Comparison of ENCODE assay signal across 8 cellular contexts in genomic region chr17:2056221-2057129, GRCh38. TPM values are rescaled to one million over a fixed set of nuclear protein-coding genes. Genes with fewer than 3 reads are reported as not detected.
DNase-seq lines count a peak whose midpoint lies in the region; ATAC-seq and TF ChIP-seq lines count a peak whose summit lies in the region.

No MANE protein-coding gene starts in this region.

- no TSS peak for BruUV-seq in Calu3 (replicated peaks; lab: Mats Ljungman, UMichigan)

- peak overlapping the region; percentile 79 for H3K27ac Mint-ChIP-seq in activated T-helper 1 cell treated with anti-CD3 and anti-CD28 coated beads, Interleukin-12 subunit alpha, Interleukin-12 subunit beta, Interleukin-2, Interleukin-4 antibody, amounts not matched to agents 30 ng/mL and 10 ng/mL and 1 ng/mL, durations not matched to agents 14 hours and 24 hours and 36 hours
- H3K27ac Mint-ChIP-seq in Calu3 (ENCODE audit: unreplicated experiment): no peak overlapping the region

- intact Hi-C loops in activated T-helper 1 cell treated with anti-CD3 and anti-CD28 coated beads, Interleukin-12 subunit alpha, Interleukin-12 subunit beta, Interleukin-2, Interleukin-4 antibody, amounts not matched to agents 30 ng/mL and 10 ng/mL and 1 ng/mL, durations not matched to agents 14 hours and 24 hours and 36 hours (cut with micrococcal nuclease): loop anchor here (1.0 kb wide), 1 partner anchor 14 kb away; no protein-coding TSS in a partner anchor
- intact Hi-C loops in right cardiac atrium (cut with DNase I) (loop anchor here in 1 of 4 donors (5.0 kb wide), 1 partner anchor 186 kb away; no protein-coding TSS in a partner anchor), Calu3 (cut with micrococcal nuclease; ENCODE audit: unreplicated experiment) (no loop called here)

- ATAC-seq in right cardiac atrium: no peak

- H3K27me3 ChIP-seq in right cardiac atrium (ENCODE audit: control insufficient read depth, insufficient read depth): no peaks in the 10 kb centered on the region

- H3K4me1 ChIP-seq in right cardiac atrium (ENCODE audit: control insufficient read depth, insufficient read depth, low read length): no peaks in the 10 kb centered on the region

- H3K4me3 ChIP-seq in right cardiac atrium (ENCODE audit: low read length): peak overlapping the region; percentile 81

- DNase-seq in GM20000 (ENCODE audit: low spot score) (peak; percentile 83), right cardiac atrium (peak; percentile 49 to 80 (median 75)), NCI-H1694 (lab: John Stamatoyannopoulos, UW) (no peak), Calu3 (no peak), NCI-H2029 treated with DMSO at 0.1 percent for 48 hours (lab: John Stamatoyannopoulos, UW) (no peak), AG08396 (ENCODE audit: low spot score) (no peak)
- peak; percentile 58 for DNase-seq in activated T-helper 1 cell treated with anti-CD3 and anti-CD28 coated beads, Interleukin-12 subunit alpha, Interleukin-12 subunit beta, Interleukin-2, Interleukin-4 antibody, amounts not matched to agents 30 ng/mL and 10 ng/mL and 1 ng/mL, durations not matched to agents 14 hours and 24 hours and 36 hours (ENCODE audit: low spot score)
- peak; percentile 68 for DNase-seq in stimulated activated CD4-positive, alpha-beta T cell treated with anti-CD3 and anti-CD28 coated beads, Interleukin-15, amount 100 ng/mL, for 24 hours

- H3K27ac ChIP-seq in right cardiac atrium (ENCODE audit: low read length): peak overlapping the region; percentile 9

- H3K36me3 Mint-ChIP-seq in activated T-helper 1 cell treated with anti-CD3 and anti-CD28 coated beads, Interleukin-12 subunit alpha, Interleukin-12 subunit beta, Interleukin-2, Interleukin-4 antibody, amounts not matched to agents 30 ng/mL and 10 ng/mL and 1 ng/mL, durations not matched to agents 14 hours and 24 hours and 36 hours (ENCODE audit: low read depth): peaks cover 17% of the 10 kb centered on the region
- H3K36me3 Mint-ChIP-seq in Calu3 (ENCODE audit: insufficient read depth, unreplicated experiment): peaks cover 5% of the 10 kb centered on the region

- WGBS in right cardiac atrium: 12% methylated on average over 76 of the region's 76 CpGs

- H3K9me3 Mint-ChIP-seq in activated T-helper 1 cell treated with anti-CD3 and anti-CD28 coated beads, Interleukin-12 subunit alpha, Interleukin-12 subunit beta, Interleukin-2, Interleukin-4 antibody, amounts not matched to agents 30 ng/mL and 10 ng/mL and 1 ng/mL, durations not matched to agents 14 hours and 24 hours and 36 hours: no peaks in the 10 kb centered on the region
- H3K9me3 Mint-ChIP-seq in Calu3 (ENCODE audit: low read depth, unreplicated experiment): no peaks in the 10 kb centered on the region

- CTCF ChIA-PET in Calu3 (lab: Charles Lee): interaction anchor here (2.6 kb wide), 1 partner anchor 188 kb away, joined by 22 read pairs; no protein-coding TSS in a partner anchor

- H3K4me3 Mint-ChIP-seq in activated T-helper 1 cell treated with anti-CD3 and anti-CD28 coated beads, Interleukin-12 subunit alpha, Interleukin-12 subunit beta, Interleukin-2, Interleukin-4 antibody, amounts not matched to agents 30 ng/mL and 10 ng/mL and 1 ng/mL, durations not matched to agents 14 hours and 24 hours and 36 hours: peak overlapping the region; percentile 83
- no peak overlapping the region for H3K4me3 Mint-ChIP-seq in Calu3 (ENCODE audit: low read depth, unreplicated experiment)

- TF ChIP-seq CTCF in GM20000 (IDR thresholded peaks at IDR 0.05; ENCODE audit: extremely low read depth, missing control alignments) (peak; percentile 27), Calu3 (IDR thresholded peaks at IDR 0.05; ENCODE audit: unreplicated experiment) (no peak)

- no peaks in the 10 kb centered on the region for H3K9me3 ChIP-seq in right cardiac atrium (ENCODE audit: control insufficient read depth, low read length)

- peaks cover 11% of the 10 kb centered on the region for H3K27me3 Mint-ChIP-seq in activated T-helper 1 cell treated with anti-CD3 and anti-CD28 coated beads, Interleukin-12 subunit alpha, Interleukin-12 subunit beta, Interleukin-2, Interleukin-4 antibody, amounts not matched to agents 30 ng/mL and 10 ng/mL and 1 ng/mL, durations not matched to agents 14 hours and 24 hours and 36 hours (ENCODE audit: insufficient read depth)
- peaks cover 25% of the 10 kb centered on the region for H3K27me3 Mint-ChIP-seq in Calu3 (ENCODE audit: unreplicated experiment)

- peaks cover 30% of the 10 kb centered on the region for H3K4me1 Mint-ChIP-seq in activated T-helper 1 cell treated with anti-CD3 and anti-CD28 coated beads, Interleukin-12 subunit alpha, Interleukin-12 subunit beta, Interleukin-2, Interleukin-4 antibody, amounts not matched to agents 30 ng/mL and 10 ng/mL and 1 ng/mL, durations not matched to agents 14 hours and 24 hours and 36 hours (ENCODE audit: low read depth)
- H3K4me1 Mint-ChIP-seq in Calu3 (ENCODE audit: low read depth, unreplicated experiment): peaks cover 8% of the 10 kb centered on the region

RNA-seq across cellular contexts. Expression of gene HIC1, which starts 1.6 kb away (rescaled TPM):
- total RNA-seq in activated T-helper 1 cell treated with anti-CD3 and anti-CD28 coated beads, Interleukin-12 subunit alpha, Interleukin-12 subunit beta, Interleukin-2, Interleukin-4 antibody, amounts not matched to agents 30 ng/mL and 10 ng/mL and 1 ng/mL, durations not matched to agents 14 hours and 24 hours and 36 hours: 45.6 and 47.0 TPM in 2 replicates
- 10 to 100 TPM; 16.9 to 33.0 (median 24.7) TPM for total RNA-seq in right cardiac atrium
- polyA plus RNA-seq in right cardiac atrium: 10.3 TPM
- total RNA-seq in Calu3 (2022): 0.61 and 1.2 TPM in 2 replicates

RNA-seq across cellular contexts. Expression of gene OVCA2, which starts 14.7 kb away (rescaled TPM):
- total RNA-seq in activated T-helper 1 cell treated with anti-CD3 and anti-CD28 coated beads, Interleukin-12 subunit alpha, Interleukin-12 subunit beta, Interleukin-2, Interleukin-4 antibody, amounts not matched to agents 30 ng/mL and 10 ng/mL and 1 ng/mL, durations not matched to agents 14 hours and 24 hours and 36 hours: 43.9 and 44.0 TPM in 2 replicates
- 10 to 100 TPM; 15.3 to 29.4 (median 20.5) TPM for total RNA-seq in right cardiac atrium
- polyA plus RNA-seq in right cardiac atrium: 35.6 TPM
- total RNA-seq in Calu3 (2022): 21.0 and 22.1 TPM in 2 replicates

RNA-seq across cellular contexts. Expression of gene DPH1, which starts 26.5 kb away (rescaled TPM):
- 49.4 and 61.3 TPM in 2 replicates for total RNA-seq in activated T-helper 1 cell treated with anti-CD3 and anti-CD28 coated beads, Interleukin-12 subunit alpha, Interleukin-12 subunit beta, Interleukin-2, Interleukin-4 antibody, amounts not matched to agents 30 ng/mL and 10 ng/mL and 1 ng/mL, durations not matched to agents 14 hours and 24 hours and 36 hours
- total RNA-seq in right cardiac atrium (10 to 100 TPM; 24.7 to 30.7 (median 27.5) TPM), Calu3 (2022) (24.7 and 29.7 TPM in 2 replicates)
- 20.5 TPM for polyA plus RNA-seq in right cardiac atrium

RNA-seq across cellular contexts. Expression of gene RTN4RL1, which starts 31.3 kb away (rescaled TPM):
- 1.0 TPM in 2 replicates for total RNA-seq in activated T-helper 1 cell treated with anti-CD3 and anti-CD28 coated beads, Interleukin-12 subunit alpha, Interleukin-12 subunit beta, Interleukin-2, Interleukin-4 antibody, amounts not matched to agents 30 ng/mL and 10 ng/mL and 1 ng/mL, durations not matched to agents 14 hours and 24 hours and 36 hours
- total RNA-seq in right cardiac atrium (1 to 10 TPM; 3.9 to 5.7 (median 4.2) TPM), Calu3 (2022) (not detected in 2 replicates)
- 5.4 TPM for polyA plus RNA-seq in right cardiac atrium

Comparison
In these comparisons a context has a peak if more than half of its experiments do, and no peak if none do; other contexts are left out.
1. DNase-seq: peak in GM20000 (single experiment), activated T-helper 1 cell treated with anti-CD3 and anti-CD28 coated beads, Interleukin-12 subunit alpha, Interleukin-12 subunit beta, Interleukin-2, Interleukin-4 antibody, amounts not matched to agents 30 ng/mL and 10 ng/mL and 1 ng/mL, durations not matched to agents 14 hours and 24 hours and 36 hours (single experiment), right cardiac atrium (3 of 3) and stimulated activated CD4-positive, alpha-beta T cell treated with anti-CD3 and anti-CD28 coated beads, Interleukin-15, amount 100 ng/mL, for 24 hours (single experiment); none in NCI-H1694 (single experiment), Calu3 (single experiment), NCI-H2029 treated with DMSO at 0.1 percent for 48 hours (single experiment) and AG08396 (single experiment).